1 cellular context compared by ENCODE assay signal in the genomic region with DNA sequence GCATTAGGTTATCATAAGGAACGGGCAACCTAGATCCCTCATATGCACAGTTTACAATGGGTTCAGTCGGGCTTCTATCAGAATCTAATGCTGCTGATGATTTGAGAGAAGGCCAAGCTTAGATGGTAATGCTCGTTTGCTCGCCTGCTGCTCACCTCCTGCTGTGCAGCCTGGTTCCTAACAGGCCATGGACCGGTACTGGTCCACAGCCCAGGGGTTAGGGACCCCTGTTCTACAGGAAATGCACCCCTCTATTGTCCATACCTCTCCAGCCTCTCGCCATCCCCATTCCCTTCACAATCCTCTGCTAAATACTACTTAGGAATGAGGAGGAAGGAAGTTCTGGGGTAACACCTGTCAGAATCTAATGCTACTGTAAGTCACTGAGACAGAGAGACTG.
TF ChIP-seq lines count a peak whose summit lies in the region.

No MANE protein-coding gene starts in this region.

TF ChIP-seq in SK-N-SH treated with all-trans-retinoic acid at 6 μM for 48 hours, 23 proteins besides CTCF, POLR2A, EP300 and RAD21 (continued from another document):
- TF ChIP-seq, protein P1, sequence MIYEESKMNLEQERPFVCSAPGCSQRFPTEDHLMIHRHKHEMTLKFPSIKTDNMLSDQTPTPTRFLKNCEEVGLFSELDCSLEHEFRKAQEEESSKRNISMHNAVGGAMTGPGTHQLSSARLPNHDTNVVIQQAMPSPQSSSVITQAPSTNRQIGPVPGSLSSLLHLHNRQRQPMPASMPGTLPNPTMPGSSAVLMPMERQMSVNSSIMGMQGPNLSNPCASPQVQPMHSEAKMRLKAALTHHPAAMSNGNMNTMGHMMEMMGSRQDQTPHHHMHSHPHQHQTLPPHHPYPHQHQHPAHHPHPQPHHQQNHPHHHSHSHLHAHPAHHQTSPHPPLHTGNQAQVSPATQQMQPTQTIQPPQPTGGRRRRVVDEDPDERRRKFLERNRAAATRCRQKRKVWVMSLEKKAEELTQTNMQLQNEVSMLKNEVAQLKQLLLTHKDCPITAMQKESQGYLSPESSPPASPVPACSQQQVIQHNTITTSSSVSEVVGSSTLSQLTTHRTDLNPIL (CRISPR knock-in tag; IDR thresholded peaks at IDR 0.05; ENCODE audit: low read depth) = no peak
- TF ChIP-seq SNAI2 (CRISPR knock-in tag; IDR thresholded peaks at IDR 0.05) (no peak), TCF4 (CRISPR knock-in tag; IDR thresholded peaks at IDR 0.05; ENCODE audit: borderline replicate concordance) (no peak), ZC3H10 (CRISPR knock-in tag; IDR thresholded peaks at IDR 0.05) (no peak), ZNF8 (CRISPR knock-in tag; IDR thresholded peaks at IDR 0.05) (no peak), GLIS3 (CRISPR knock-in tag; IDR thresholded peaks at IDR 0.05) (no peak)
